8 cellular contexts compared by ENCODE assay signal in the genomic region with DNA sequence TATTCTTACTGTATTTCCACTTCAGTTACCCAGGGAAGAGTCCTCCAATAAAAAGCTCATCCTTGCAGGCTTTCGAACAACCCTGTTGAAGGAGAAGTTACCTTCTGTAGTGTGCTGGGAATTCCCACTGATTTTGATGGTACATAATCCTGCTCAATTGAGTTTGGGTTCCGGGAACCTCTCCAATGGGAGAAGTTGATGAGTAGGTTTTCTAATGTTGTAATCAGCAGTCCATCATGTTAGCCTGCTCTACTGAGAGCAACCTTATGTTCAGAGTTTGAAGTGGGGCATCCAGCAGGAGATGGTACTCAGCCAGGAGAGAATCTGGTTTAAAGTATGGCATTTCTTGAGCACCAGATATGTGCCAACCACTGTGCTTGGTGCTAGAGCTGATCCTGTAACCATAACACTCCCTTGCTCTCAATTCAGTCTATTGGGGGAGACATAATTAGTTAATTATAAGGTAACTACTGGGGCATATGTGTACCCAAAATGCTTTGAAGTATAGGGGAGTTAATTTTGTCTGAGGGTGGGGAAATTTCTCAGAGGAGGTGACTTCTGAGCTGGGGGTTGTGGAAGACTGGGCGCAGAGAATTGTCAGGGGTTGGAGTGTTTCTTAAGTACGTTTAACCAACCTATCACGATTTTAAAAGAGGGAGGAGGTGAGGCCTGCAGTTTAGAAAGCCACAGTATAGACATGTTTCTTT. TPM values are rescaled to one million over a fixed set of nuclear protein-coding genes. Genes with fewer than 3 reads are reported as not detected.
DNase-seq lines count a peak whose midpoint lies in the region; ATAC-seq and TF ChIP-seq lines count a peak whose summit lies in the region.

No MANE protein-coding gene starts in this region.

- H3K27me3 Mint-ChIP-seq in CD4-positive, CD25-positive, alpha-beta regulatory T cell = no peaks in the 10 kb centered on the region
- H3K27me3 Mint-ChIP-seq in neural crest cell (ENCODE audit: low read depth) = no peaks in the 10 kb centered on the region

- H3K4me3 Mint-ChIP-seq in CD4-positive, CD25-positive, alpha-beta regulatory T cell = peak overlapping the region; percentile 86 to 96 (median 95)
- H3K4me3 Mint-ChIP-seq in neural crest cell = peak overlapping the region; percentile 96

- H3K36me3 Mint-ChIP-seq in CD4-positive, CD25-positive, alpha-beta regulatory T cell = peaks cover 17% of the 10 kb centered on the region
- peaks cover 11% of the 10 kb centered on the region for H3K36me3 Mint-ChIP-seq in neural crest cell (ENCODE audit: low read depth)

- H3K9me3 ChIP-seq in CD4-positive, CD25-positive, alpha-beta regulatory T cell (ENCODE audit: control insufficient read depth in 2 of 2, low read length in 2 of 2) = no peaks in the 10 kb centered on the region

- ATAC-seq in CD4-positive, CD25-positive, alpha-beta regulatory T cell (ENCODE audit: low read depth in 2 of 2) = no peak

- peak overlapping the region; percentile 94 for H3K4me3 ChIP-seq in CD4-positive, CD25-positive, alpha-beta regulatory T cell (ENCODE audit: low read depth, low read length)
- peak overlapping the region; percentile 89 for H3K4me3 ChIP-seq in LNCaP clone FGC (ENCODE audit: low read depth, low read length)

- no peaks in the 10 kb centered on the region for H3K9me3 Mint-ChIP-seq in CD4-positive, CD25-positive, alpha-beta regulatory T cell
- H3K9me3 Mint-ChIP-seq in neural crest cell = no peaks in the 10 kb centered on the region

- no peaks in the 10 kb centered on the region for H3K27me3 ChIP-seq in CD4-positive, CD25-positive, alpha-beta regulatory T cell (ENCODE audit: control insufficient read depth, insufficient read depth, low read length)

- no peak for DNase-seq in CD4-positive, CD25-positive, alpha-beta regulatory T cell
- DNase-seq in LNCaP clone FGC (ENCODE audit: low read depth) = no peak
- DNase-seq in dedifferentiated amniotic fluid mesenchymal stem cell (ENCODE audit: extremely low spot score) = peak; percentile 25
- no peak for DNase-seq in neural crest cell (ENCODE audit: low read depth, low spot score)
- no peak for DNase-seq in NCI-H1417 treated with DMSO at 0.1 percent for 48 hours (lab: John Stamatoyannopoulos, UW)
- DNase-seq in hippocampal formation (lab: John Stamatoyannopoulos, UW) = no peak
- no peak for DNase-seq in kidney tubule cell (ENCODE audit: low spot score)
- no peak for DNase-seq in medulla oblongata (ENCODE audit: extremely low spot score)

- H3K4me1 ChIP-seq in CD4-positive, CD25-positive, alpha-beta regulatory T cell (ENCODE audit: control insufficient read depth, insufficient read depth, low read length, poor library complexity, severe bottlenecking) = peaks cover 54% of the 10 kb centered on the region

- no peak overlapping the region for H3K27ac ChIP-seq in CD4-positive, CD25-positive, alpha-beta regulatory T cell (ENCODE audit: insufficient read depth, low read length, poor library complexity, severe bottlenecking)

- H3K4me1 Mint-ChIP-seq in CD4-positive, CD25-positive, alpha-beta regulatory T cell = peaks cover 45 to 77% (median 63%) of the 10 kb centered on the region in 4 donors
- H3K4me1 Mint-ChIP-seq in neural crest cell = peaks cover 68% of the 10 kb centered on the region

- TF ChIP-seq CTCF in LNCaP clone FGC (IDR thresholded peaks at IDR 0.05; ENCODE audit: control insufficient read depth, extremely low read depth, insufficient read depth) (no peak), neural crest cell (conservative IDR thresholded peaks at IDR 0.05) (no peak)

- peak overlapping the region in 2 of 3 donors; percentile 95 to 96 for H3K27ac Mint-ChIP-seq in CD4-positive, CD25-positive, alpha-beta regulatory T cell
- H3K27ac Mint-ChIP-seq in neural crest cell (ENCODE audit: unreplicated experiment) = no peak overlapping the region

- no peaks in the 10 kb centered on the region for H3K36me3 ChIP-seq in CD4-positive, CD25-positive, alpha-beta regulatory T cell (ENCODE audit: control insufficient read depth, insufficient read depth, low read length)

RNA-seq across cellular contexts. Expression of gene TOP1, which starts 2.1 kb away (rescaled TPM):
- total RNA-seq in CD4-positive, CD25-positive, alpha-beta regulatory T cell = 50.0 TPM
- 10 to 100 TPM in 1 of 4 donors, 1 to 10 TPM in 3; 9.2 to 11.4 (median 9.6) TPM for polyA plus RNA-seq in CD4-positive, CD25-positive, alpha-beta regulatory T cell
- 102 and 110 TPM in 2 replicates for total RNA-seq in neural crest cell
